ENCODE assay signal across 23 cellular contexts in the genomic region with DNA sequence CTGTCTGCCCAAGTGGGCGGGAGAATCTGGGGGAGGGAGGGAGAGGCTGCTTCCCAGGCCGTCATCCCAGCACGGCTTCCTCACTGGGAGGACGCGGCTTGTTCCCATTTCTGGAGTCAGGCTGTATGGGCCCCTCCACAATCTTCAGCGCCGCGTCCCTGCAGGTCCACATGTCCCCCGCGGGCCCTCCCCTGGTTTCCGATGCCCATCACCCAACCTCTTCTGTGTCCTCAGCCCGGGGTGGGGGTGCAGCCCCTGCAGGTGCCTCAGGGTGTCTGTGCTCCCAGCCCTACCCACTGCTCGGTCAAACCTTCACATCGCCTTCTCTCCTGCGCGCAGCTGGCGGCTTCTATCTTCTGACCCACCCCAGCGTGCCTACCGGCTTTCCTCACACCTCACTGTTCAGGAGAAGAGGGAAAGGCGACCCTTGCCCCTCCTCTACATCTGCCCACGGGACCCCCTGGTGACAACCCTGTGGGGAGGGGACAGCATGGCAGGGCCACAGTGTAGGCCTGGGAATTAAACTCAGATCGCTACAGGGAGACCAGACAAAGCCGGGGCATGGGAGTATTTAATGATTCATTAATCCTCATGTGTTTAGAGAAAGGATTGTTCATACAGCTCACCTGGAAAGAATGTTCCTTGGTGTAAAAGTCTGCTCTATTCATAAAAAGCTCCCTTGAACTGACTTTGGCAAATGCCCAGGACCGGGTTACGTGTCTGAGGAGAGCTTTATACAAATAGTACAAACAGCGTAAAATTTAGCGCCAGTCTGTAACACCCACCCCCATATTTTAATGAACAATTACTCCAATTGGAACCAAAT.
DNase-seq lines count a peak whose midpoint lies in the region; ATAC-seq and TF ChIP-seq lines count a peak whose summit lies in the region.
"Had no signal": no experiment of that assay in that cellular context is flagged by ENCODE, and none has a peak within 500 bp of the region (broad histone marks: within the 10 kb centered on the region; RNA-seq: fewer than 3 reads in every experiment).

No MANE protein-coding gene starts in this region.

- intact Hi-C loops in natural killer cell (cut with micrococcal nuclease) = no loop called here
- intact Hi-C loops in mammary epithelial cell (cut with micrococcal nuclease) = loop anchor here (1.0 to 5.0 kb wide), 3 partner anchors 46 to 988 kb away; a partner anchor contains a TSS
- intact Hi-C loops in left lung (cut with DNase I) = no loop called here

- peak overlapping the region; percentile 75 for H2AFZ ChIP-seq in mammary epithelial cell (ENCODE audit: low read depth, low read length)

- H3K36me3 Mint-ChIP-seq in natural killer cell treated with Interleukin-12 subunit alpha and Interleukin-12 subunit beta and Interleukin-15 and Interleukin-18, amount 100 ng/mL, for 72 hours = no peaks in the 10 kb centered on the region
- H3K36me3 Mint-ChIP-seq in natural killer cell = no peaks in the 10 kb centered on the region
- H3K36me3 Mint-ChIP-seq in stimulated activated naive B cell treated with anti-CD40 and anti-IgM and Interleukin-4, amounts not matched to agents 10 μg/mL and 1 μg/mL and 100 μg/mL, for 72 hours = no peaks in the 10 kb centered on the region

- H3K4me1 Mint-ChIP-seq in natural killer cell treated with Interleukin-12 subunit alpha and Interleukin-12 subunit beta and Interleukin-15 and Interleukin-18, amount 100 ng/mL, for 72 hours (ENCODE audit: low read depth in 2 of 2) = no peaks in the 10 kb centered on the region
- no peaks in the 10 kb centered on the region for H3K4me1 Mint-ChIP-seq in natural killer cell
- H3K4me1 Mint-ChIP-seq in stimulated activated naive B cell treated with anti-CD40 and anti-IgM and Interleukin-4, amounts not matched to agents 10 μg/mL and 1 μg/mL and 100 μg/mL, for 72 hours = no peaks in the 10 kb centered on the region
- H3K4me1 Mint-ChIP-seq: activated B cell treated with CpG ODN at 0.5 μM for 24 hours; activated CD4-positive, alpha-beta memory T cell treated with anti-CD3 and anti-CD28 coated beads, Interleukin-2, amount 10 ng/mL, durations not matched to agents 7 days and 5 days had no signal

- H3K9me3 Mint-ChIP-seq in natural killer cell treated with Interleukin-12 subunit alpha and Interleukin-12 subunit beta and Interleukin-15 and Interleukin-18, amount 100 ng/mL, for 72 hours = no peaks in the 10 kb centered on the region
- H3K9me3 Mint-ChIP-seq in natural killer cell = no peaks in the 10 kb centered on the region
- peaks cover 0 to 1% of the 10 kb centered on the region in 2 donors for H3K9me3 Mint-ChIP-seq in stimulated activated naive B cell treated with anti-CD40 and anti-IgM and Interleukin-4, amounts not matched to agents 10 μg/mL and 1 μg/mL and 100 μg/mL, for 72 hours
- H3K9me3 Mint-ChIP-seq: activated B cell treated with CpG ODN at 0.5 μM for 24 hours had no signal

- H3K4me3 ChIP-seq in mammary epithelial cell (replicated peaks in 1 of 3; ENCODE audit: insufficient read depth in 1 of 3, low read depth in 2 of 3, low read length in 3 of 3) (no peak overlapping the region), left lung (no peak overlapping the region)
- H3K4me3 ChIP-seq: A549, BLaER1, esophagus muscularis mucosa, left ventricle myocardium inferior, spleen, vagina had no signal

- H3K27me3 ChIP-seq in mammary epithelial cell (ENCODE audit: insufficient read depth, low read length) (no peaks in the 10 kb centered on the region), left lung (no peaks in the 10 kb centered on the region)
- H3K27me3 ChIP-seq: BLaER1, esophagus muscularis mucosa, spleen, vagina had no signal

- peaks cover 0 to 6% of the 10 kb centered on the region in 2 donors for H3K27me3 Mint-ChIP-seq in natural killer cell treated with Interleukin-12 subunit alpha and Interleukin-12 subunit beta and Interleukin-15 and Interleukin-18, amount 100 ng/mL, for 72 hours
- H3K27me3 Mint-ChIP-seq in natural killer cell (ENCODE audit: low read depth in 2 of 2) = peaks cover 0 to 3% of the 10 kb centered on the region in 2 donors
- H3K27me3 Mint-ChIP-seq in stimulated activated naive B cell treated with anti-CD40 and anti-IgM and Interleukin-4, amounts not matched to agents 10 μg/mL and 1 μg/mL and 100 μg/mL, for 72 hours = no peaks in the 10 kb centered on the region
- H3K27me3 Mint-ChIP-seq: activated B cell treated with CpG ODN at 0.5 μM for 24 hours; activated CD4-positive, alpha-beta memory T cell treated with anti-CD3 and anti-CD28 coated beads, Interleukin-2, amount 10 ng/mL, durations not matched to agents 7 days and 5 days had no signal

- no peaks in the 10 kb centered on the region for H3K36me3 ChIP-seq in mammary epithelial cell (ENCODE audit: insufficient read depth, low read length)
- H3K36me3 ChIP-seq in left lung = no peaks in the 10 kb centered on the region
- H3K36me3 ChIP-seq: BLaER1, esophagus muscularis mucosa, left ventricle myocardium inferior, spleen, vagina had no signal

- in situ Hi-C loops in mammary epithelial cell (cut with MboI; ENCODE audit: low sequenced_read_pairs in 2 of 2) = no loop called here

- H3K27ac Mint-ChIP-seq in natural killer cell treated with Interleukin-12 subunit alpha and Interleukin-12 subunit beta and Interleukin-15 and Interleukin-18, amount 100 ng/mL, for 72 hours = no peak overlapping the region
- no peak overlapping the region for H3K27ac Mint-ChIP-seq in natural killer cell
- no peak overlapping the region for H3K27ac Mint-ChIP-seq in stimulated activated naive B cell treated with anti-CD40 and anti-IgM and Interleukin-4, amounts not matched to agents 10 μg/mL and 1 μg/mL and 100 μg/mL, for 72 hours
- H3K27ac Mint-ChIP-seq: activated B cell treated with CpG ODN at 0.5 μM for 24 hours; activated CD4-positive, alpha-beta memory T cell treated with anti-CD3 and anti-CD28 coated beads, Interleukin-2, amount 10 ng/mL, durations not matched to agents 7 days and 5 days had no signal

- no peak for DNase-seq in natural killer cell treated with Interleukin-12 subunit alpha and Interleukin-12 subunit beta and Interleukin-15 and Interleukin-18, amount 100 ng/mL, for 72 hours (ENCODE audit: low spot score)
- DNase-seq in natural killer cell (no peak), mammary epithelial cell (peak; percentile 95), left lung (no peak), HuH-7.5 (ENCODE audit: low spot score) (no peak)
- DNase-seq in NK-92 treated with Interleukin-12 subunit alpha and Interleukin-12 subunit beta, amount 100 ng/mL, for 24 hours (lab: John Stamatoyannopoulos, UW) = no peak
- no peak for DNase-seq in stimulated activated naive B cell treated with anti-CD40 and anti-IgM and Interleukin-4, amounts not matched to agents 10 μg/mL and 1 μg/mL and 100 μg/mL, for 72 hours
- no peak for DNase-seq in stimulated activated CD4-positive, alpha-beta T cell treated with anti-CD3 and anti-CD28 coated beads, Interleukin-4, amount 100 ng/mL, for 4 hours
- DNase-seq: activated B cell treated with CpG ODN at 0.5 μM for 24 hours; activated CD4-positive, alpha-beta memory T cell treated with anti-CD3 and anti-CD28 coated beads, Interleukin-2, amount 10 ng/mL, durations not matched to agents 7 days and 5 days; cerebellar nuclear complex; left ventricle myocardium inferior; NCI-H146; NCI-H226; spleen; substantia nigra; T-helper 2 cell had no signal

- H3K27ac ChIP-seq in mammary epithelial cell (ENCODE audit: insufficient read depth, low read depth, low read length) (peak overlapping the region; percentile 95), left lung (no peak overlapping the region)
- H3K27ac ChIP-seq: A549, BLaER1, esophagus muscularis mucosa, left ventricle myocardium inferior, spleen, vagina had no signal

- CTCF ChIA-PET in mammary epithelial cell (lab: Charles Lee; ENCODE audit: low non-redundant PET) = no interaction called here

- dilution Hi-C loops in mammary epithelial cell (cut with HindIII; ENCODE audit: low sequenced_read_pairs) = no loop called here

- WGBS in mammary epithelial cell (ENCODE audit: low coverage, missing lambda C conversion rate) = 53% methylated on average over 19 of the region's 27 CpGs

- H3K9ac ChIP-seq in mammary epithelial cell (ENCODE audit: insufficient read depth, low read length) = peak overlapping the region; percentile 67
- H3K9ac ChIP-seq: BLaER1 had no signal

- BruUV-seq in mammary epithelial cell (replicated peaks; lab: Mats Ljungman, UMichigan) = no TSS peak

- TF ChIP-seq CTCF in natural killer cell (IDR thresholded peaks at IDR 0.05) = no peak
- TF ChIP-seq CTCF in mammary epithelial cell (conservative IDR thresholded peaks at IDR 0.05 in 1 of 2, IDR thresholded peaks at IDR 0.05 in 1 of 2; ENCODE audit: extremely low read depth in 1 of 2, insufficient read depth in 1 of 2, low read depth in 1 of 2, low read length in 2 of 2) = no peak
- no peak for TF ChIP-seq CTCF in left lung (IDR thresholded peaks at IDR 0.05)

- H3K9me3 ChIP-seq in mammary epithelial cell (replicated peaks; ENCODE audit: insufficient read depth, low read length) (no peaks in the 10 kb centered on the region), left lung (no peaks in the 10 kb centered on the region)
- H3K9me3 ChIP-seq: A549, BLaER1, esophagus muscularis mucosa, left ventricle myocardium inferior, vagina had no signal

- H3K4me1 ChIP-seq in mammary epithelial cell (ENCODE audit: insufficient read depth, low read length) = peaks cover 28% of the 10 kb centered on the region
- no peaks in the 10 kb centered on the region for H3K4me1 ChIP-seq in left lung
- H3K4me1 ChIP-seq: A549, left ventricle myocardium inferior, spleen, vagina had no signal

- H3K79me2 ChIP-seq in mammary epithelial cell (ENCODE audit: insufficient read depth, low read length) = no peaks in the 10 kb centered on the region

- no peak overlapping the region for H3K4me3 Mint-ChIP-seq in natural killer cell treated with Interleukin-12 subunit alpha and Interleukin-12 subunit beta and Interleukin-15 and Interleukin-18, amount 100 ng/mL, for 72 hours
- no peak overlapping the region for H3K4me3 Mint-ChIP-seq in natural killer cell
- no peak overlapping the region for H3K4me3 Mint-ChIP-seq in stimulated activated naive B cell treated with anti-CD40 and anti-IgM and Interleukin-4, amounts not matched to agents 10 μg/mL and 1 μg/mL and 100 μg/mL, for 72 hours
- H3K4me3 Mint-ChIP-seq: activated B cell treated with CpG ODN at 0.5 μM for 24 hours; activated CD4-positive, alpha-beta memory T cell treated with anti-CD3 and anti-CD28 coated beads, Interleukin-2, amount 10 ng/mL, durations not matched to agents 7 days and 5 days had no signal

- ATAC-seq in natural killer cell treated with Interleukin-12 subunit alpha and Interleukin-12 subunit beta and Interleukin-15 and Interleukin-18, amount 100 ng/mL, for 72 hours = peak; percentile 34 to 38
- ATAC-seq in natural killer cell (no peak), left lung (peak; percentile 82)
- ATAC-seq in stimulated activated naive B cell treated with anti-CD40 and anti-IgM and Interleukin-4, amounts not matched to agents 10 μg/mL and 1 μg/mL and 100 μg/mL, for 72 hours (replicated peaks) = no peak
- ATAC-seq: HCT116, Panc1 had no signal

- H3K4me2 ChIP-seq in mammary epithelial cell (ENCODE audit: insufficient read depth, low read depth, low read length) = peak overlapping the region; percentile 64
- H3K4me2 ChIP-seq: A549, BLaER1 had no signal

- H4K20me1 ChIP-seq in mammary epithelial cell (ENCODE audit: insufficient read depth, low read length) = no peaks in the 10 kb centered on the region
- H4K20me1 ChIP-seq: BLaER1 had no signal

Comparison
In these comparisons a context has a peak if more than half of its experiments do, and no peak if none do; other contexts are left out.
1. ATAC-seq: peak in natural killer cell treated with Interleukin-12 subunit alpha and Interleukin-12 subunit beta and Interleukin-15 and Interleukin-18, amount 100 ng/mL, for 72 hours (2 of 2) and left lung (single experiment); none in natural killer cell (0 of 3) and stimulated activated naive B cell treated with anti-CD40 and anti-IgM and Interleukin-4, amounts not matched to agents 10 μg/mL and 1 μg/mL and 100 μg/mL, for 72 hours (0 of 2).